Comparison of ENCODE assay signal across 16 cellular contexts in the genomic region with DNA sequence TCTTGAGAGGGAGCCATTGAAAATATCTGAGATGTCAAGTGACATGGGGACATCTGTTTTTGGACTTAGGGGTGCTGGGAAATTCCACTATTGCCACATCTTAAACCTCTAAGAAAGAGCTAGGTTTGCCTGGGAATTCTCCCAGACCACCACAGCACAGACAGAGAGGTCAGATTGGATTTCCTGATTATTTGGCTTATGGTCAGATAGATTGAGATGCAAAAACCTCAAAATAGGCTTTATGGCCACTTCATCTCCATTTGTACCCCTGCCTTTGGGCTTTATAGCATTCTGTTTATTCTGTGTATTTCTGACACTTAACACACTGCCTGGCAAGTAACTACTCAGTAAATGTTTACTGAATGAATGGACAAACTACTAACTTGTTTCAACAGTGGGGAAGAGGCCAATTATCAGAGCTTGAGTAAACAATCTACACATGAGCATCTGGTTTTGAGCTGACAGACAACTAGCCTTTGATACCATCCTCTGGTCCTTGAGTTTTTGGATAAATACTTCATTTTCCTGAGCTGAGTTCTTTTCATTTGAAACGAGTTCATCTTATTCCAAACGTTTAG.
A peak's percentile ranks its signal among the peaks of the same experiment; 100 is the strongest.
DNase-seq lines count a peak whose midpoint lies in the region; ATAC-seq, FAIRE-seq and TF ChIP-seq lines count a peak whose summit lies in the region.
"Had no signal": no experiment of that assay in that cellular context is flagged by ENCODE, and none has a peak within 500 bp of the region (broad histone marks: within the 10 kb centered on the region; RNA-seq: fewer than 3 reads in every experiment).

No MANE protein-coding gene starts in this region.

- TF ChIP-seq CTCF in PC-3 (conservative IDR thresholded peaks at IDR 0.05; ENCODE audit: low read depth, low read length) (no peak), HepG2 (CRISPR knock-in tag; IDR thresholded peaks at IDR 0.05) (no peak), upper lobe of right lung (IDR thresholded peaks at IDR 0.05) (no peak), spleen (IDR thresholded peaks at IDR 0.05 in 8 of 11, conservative IDR thresholded peaks at IDR 0.05 in 3 of 11) (no peak)

- H3K4me2 ChIP-seq in PC-3 (ENCODE audit: low read length) (peak overlapping the region; percentile 9), HepG2 (ENCODE audit: low read depth, low read length) (no peak overlapping the region)

- CTCF ChIA-PET in PC-3 (lab: Charles Lee), result interaction anchor here (0.6 kb wide), 2 partner anchors 49 to 151 kb away, joined by 3 to 7 read pairs; no protein-coding TSS in a partner anchor
- CTCF ChIA-PET in HepG2 (lab: Yijun Ruan, JAX; ENCODE audit: low intra/inter-chr PET ratio, low total read pairs), result no interaction called here

- H3F3A ChIP-seq in PC-3 (ENCODE audit: low read length, unreplicated experiment), result peaks cover 9% of the 10 kb centered on the region

- BruUV-seq in PC-3 (replicated peaks; lab: Mats Ljungman, UMichigan) (no TSS peak), HepG2 (replicated peaks; lab: Mats Ljungman, UMichigan) (no TSS peak)

- FAIRE-seq in HepG2 (lab: Jason Lieb, UNC), result no peak

- ATAC-seq in PC-3 (peak; percentile 52), HepG2 (peak; percentile 59; the same call in 2 of the 3 replicates), upper lobe of right lung (no peak), SK-N-SH treated with all-trans-retinoic acid at 6 μM for 48 hours (no peak)
- ATAC-seq: activated T-helper 17 cell treated with anti-CD3 and anti-CD28 coated beads, Interleukin-2, amount 50 U/mL, for 72 hours had no signal

- H4K20me1 ChIP-seq in PC-3 (ENCODE audit: low read length) (no peaks in the 10 kb centered on the region), HepG2 (ENCODE audit: insufficient read depth, low read length) (no peaks in the 10 kb centered on the region)

- TF ChIP-seq RAD21 in HepG2 (CRISPR knock-in tag; IDR thresholded peaks at IDR 0.05), result no peak

- peak; percentile 51 for DNase-seq in DMS79 treated with DMSO at 0.1 percent for 48 hours (lab: John Stamatoyannopoulos, UW)
- peak; percentile 92 for DNase-seq in NCI-H1436 treated with DMSO at 0.1 percent for 48 hours (lab: John Stamatoyannopoulos, UW)
- DNase-seq in PC-3, result peak; percentile 88
- peak; percentile 7 for DNase-seq in HepG2 (ENCODE audit: low spot score)
- DNase-seq in upper lobe of right lung, result no peak
- no peak for DNase-seq in spleen
- no peak for DNase-seq in HAP-1 (ENCODE audit: low spot score in 2 of 2)
- DNase-seq: activated CD4-positive, alpha-beta T cell treated with anti-CD3 and anti-CD28 coated beads, Interleukin-2, amount 50 U/mL, for 1 hour; dermis blood vessel endothelial cell; foreskin melanocyte; NCI-H226; stimulated activated CD8-positive, alpha-beta memory T cell treated with anti-CD3 and anti-CD28 coated beads, Interleukin-4, amount 100 ng/mL, for 48 hours; T-helper 2 cell had no signal

- H3K9me3 ChIP-seq in PC-3 (ENCODE audit: low read length), result no peaks in the 10 kb centered on the region
- H3K9me3 ChIP-seq in HepG2 (ENCODE audit: low read length), result no peaks in the 10 kb centered on the region
- no peaks in the 10 kb centered on the region for H3K9me3 ChIP-seq in upper lobe of right lung
- H3K9me3 ChIP-seq in spleen, result no peaks in the 10 kb centered on the region
- no peaks in the 10 kb centered on the region for H3K9me3 ChIP-seq in HAP-1
- H3K9me3 ChIP-seq: tibial nerve had no signal

- in situ Hi-C loops in HepG2 (cut with HindIII; ENCODE audit: extremely low pct_ligation_motif_present, low pct_unique_long_range_greater_than_20kb) (no loop called here), HAP-1 (cut with MboI; ENCODE audit: low sequenced_read_pairs) (no loop called here)

- H3K9ac ChIP-seq in PC-3 (ENCODE audit: low read length) (peak overlapping the region; percentile 16; the same call in 1 of the 2 replicates), HepG2 (ENCODE audit: insufficient read depth, low read depth, low read length) (no peak overlapping the region)

- intact Hi-C loops in PC-3 (cut with micrococcal nuclease), result loop anchor here (2.0 kb wide), 1 partner anchor 436 kb away; no protein-coding TSS in a partner anchor
- intact Hi-C loops in HepG2 (cut with micrococcal nuclease; ENCODE audit: unreplicated experiment), result no loop called here
- intact Hi-C loops in upper lobe of right lung (cut with DNase I), result no loop called here
- intact Hi-C loops in spleen (cut with DNase I; ENCODE audit: low total_unique reads), result no loop called here

- H3K4me1 ChIP-seq in PC-3 (ENCODE audit: insufficient read depth, low read length), result peaks cover 65% of the 10 kb centered on the region
- no peaks in the 10 kb centered on the region for H3K4me1 ChIP-seq in HepG2 (ENCODE audit: insufficient read depth, low read length)
- H3K4me1 ChIP-seq in upper lobe of right lung, result no peaks in the 10 kb centered on the region
- peaks cover 0 to 8% (median 2%) of the 10 kb centered on the region in 6 donors for H3K4me1 ChIP-seq in spleen
- no peaks in the 10 kb centered on the region for H3K4me1 ChIP-seq in HAP-1

- TF ChIP-seq POLR2A in HepG2 (IDR thresholded peaks at IDR 0.05; ENCODE audit: insufficient read depth in 1 of 2, low read depth in 2 of 2, low read length in 2 of 2) (no peak), spleen (IDR thresholded peaks at IDR 0.05) (no peak)

- 0% methylated on average over 2 of the region's 2 CpGs for WGBS in HepG2 (ENCODE audit: low lambda C conversion rate)
- WGBS in spleen, 5 donors, result 67 to 85% (median 82%) methylated on average over 2 of the region's 2 CpGs

- H3K27ac ChIP-seq in PC-3 (ENCODE audit: low read length), result peak overlapping the region; percentile 71
- H3K27ac ChIP-seq in HepG2 (ENCODE audit: extremely low read length, insufficient read depth, low read length), result no peak overlapping the region
- no peak overlapping the region for H3K27ac ChIP-seq in upper lobe of right lung
- no peak overlapping the region for H3K27ac ChIP-seq in spleen
- H3K27ac ChIP-seq: tibial nerve had no signal

- H3K79me2 ChIP-seq in PC-3 (ENCODE audit: low read length), result no peaks in the 10 kb centered on the region
- H3K79me2 ChIP-seq in HepG2 (ENCODE audit: insufficient read depth, low read length), result no peaks in the 10 kb centered on the region

- H2AFZ ChIP-seq in PC-3 (ENCODE audit: low read length), result no peak overlapping the region
- no peak overlapping the region for H2AFZ ChIP-seq in HepG2 (ENCODE audit: low read length)

- no peaks in the 10 kb centered on the region for H3K9me2 ChIP-seq in PC-3 (replicated peaks; ENCODE audit: low read length)

- H3K27me3 ChIP-seq in PC-3 (ENCODE audit: low read length) (no peaks in the 10 kb centered on the region), HepG2 (ENCODE audit: control insufficient read depth in 1 of 2, insufficient read depth in 2 of 2, low read length in 2 of 2) (no peaks in the 10 kb centered on the region), upper lobe of right lung (no peaks in the 10 kb centered on the region), spleen (replicated peaks in 1 of 7) (no peaks in the 10 kb centered on the region), HAP-1 (ENCODE audit: low read depth) (peaks cover 4% of the 10 kb centered on the region; the same call in 1 of the 2 replicates)
- H3K27me3 ChIP-seq: tibial nerve had no signal

- TF ChIP-seq EP300 in HepG2 (IDR thresholded peaks at IDR 0.05; ENCODE audit: low read depth in 2 of 2, low read length in 2 of 2) (no peak), HepG2 (CRISPR knock-in tag; IDR thresholded peaks at IDR 0.05; ENCODE audit: borderline replicate concordance) (no peak)

- H3K36me3 ChIP-seq in PC-3 (ENCODE audit: low read depth, low read length), result no peaks in the 10 kb centered on the region
- H3K36me3 ChIP-seq in HepG2 (replicated peaks in 1 of 2; ENCODE audit: control insufficient read depth in 1 of 2, insufficient read depth in 2 of 2, low read length in 2 of 2), result no peaks in the 10 kb centered on the region
- no peaks in the 10 kb centered on the region for H3K36me3 ChIP-seq in upper lobe of right lung
- H3K36me3 ChIP-seq in spleen, result no peaks in the 10 kb centered on the region
- no peaks in the 10 kb centered on the region for H3K36me3 ChIP-seq in HAP-1 (replicated peaks)
- H3K36me3 ChIP-seq: tibial nerve had no signal

- H3K4me3 ChIP-seq in PC-3 (ENCODE audit: low read length), result no peak overlapping the region
- H3K4me3 ChIP-seq in HepG2 (replicated peaks in 1 of 3; ENCODE audit: insufficient read depth in 1 of 3, low read depth in 2 of 3, low read length in 3 of 3), result no peak overlapping the region
- no peak overlapping the region for H3K4me3 ChIP-seq in upper lobe of right lung
- no peak overlapping the region for H3K4me3 ChIP-seq in spleen
- H3K4me3 ChIP-seq in HAP-1, result no peak overlapping the region
- H3K4me3 ChIP-seq: tibial nerve had no signal

- POLR2A ChIA-PET in PC-3 (lab: Charles Lee; ENCODE audit: unreplicated experiment), result interaction anchor here (0.7 kb wide), 1 partner anchor 439 kb away, joined by 4 read pairs; no protein-coding TSS in a partner anchor
- POLR2A ChIA-PET in HepG2 (lab: Yijun Ruan, JAX), result no interaction called here

TF ChIP-seq in HepG2, 621 proteins besides CTCF, POLR2A, EP300 and RAD21 (continues in another document):
- TF ChIP-seq ISX (CRISPR knock-in tag; conservative IDR thresholded peaks at IDR 0.05), result no peak

TF ChIP-seq in SK-N-SH treated with all-trans-retinoic acid at 6 μM for 48 hours, 23 proteins besides CTCF, POLR2A, EP300 and RAD21 (continues in another document):
- TF ChIP-seq ZNF8 (CRISPR knock-in tag; IDR thresholded peaks at IDR 0.05), result no peak
- TF ChIP-seq SNAI2 (CRISPR knock-in tag; IDR thresholded peaks at IDR 0.05), result no peak
- TF ChIP-seq, protein P1, sequence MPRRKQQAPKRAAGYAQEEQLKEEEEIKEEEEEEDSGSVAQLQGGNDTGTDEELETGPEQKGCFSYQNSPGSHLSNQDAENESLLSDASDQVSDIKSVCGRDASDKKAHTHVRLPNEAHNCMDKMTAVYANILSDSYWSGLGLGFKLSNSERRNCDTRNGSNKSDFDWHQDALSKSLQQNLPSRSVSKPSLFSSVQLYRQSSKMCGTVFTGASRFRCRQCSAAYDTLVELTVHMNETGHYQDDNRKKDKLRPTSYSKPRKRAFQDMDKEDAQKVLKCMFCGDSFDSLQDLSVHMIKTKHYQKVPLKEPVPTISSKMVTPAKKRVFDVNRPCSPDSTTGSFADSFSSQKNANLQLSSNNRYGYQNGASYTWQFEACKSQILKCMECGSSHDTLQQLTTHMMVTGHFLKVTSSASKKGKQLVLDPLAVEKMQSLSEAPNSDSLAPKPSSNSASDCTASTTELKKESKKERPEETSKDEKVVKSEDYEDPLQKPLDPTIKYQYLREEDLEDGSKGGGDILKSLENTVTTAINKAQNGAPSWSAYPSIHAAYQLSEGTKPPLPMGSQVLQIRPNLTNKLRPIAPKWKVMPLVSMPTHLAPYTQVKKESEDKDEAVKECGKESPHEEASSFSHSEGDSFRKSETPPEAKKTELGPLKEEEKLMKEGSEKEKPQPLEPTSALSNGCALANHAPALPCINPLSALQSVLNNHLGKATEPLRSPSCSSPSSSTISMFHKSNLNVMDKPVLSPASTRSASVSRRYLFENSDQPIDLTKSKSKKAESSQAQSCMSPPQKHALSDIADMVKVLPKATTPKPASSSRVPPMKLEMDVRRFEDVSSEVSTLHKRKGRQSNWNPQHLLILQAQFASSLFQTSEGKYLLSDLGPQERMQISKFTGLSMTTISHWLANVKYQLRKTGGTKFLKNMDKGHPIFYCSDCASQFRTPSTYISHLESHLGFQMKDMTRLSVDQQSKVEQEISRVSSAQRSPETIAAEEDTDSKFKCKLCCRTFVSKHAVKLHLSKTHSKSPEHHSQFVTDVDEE (CRISPR knock-in tag; IDR thresholded peaks at IDR 0.05), result no peak
- no peak for TF ChIP-seq ZFP3 (CRISPR knock-in tag; IDR thresholded peaks at IDR 0.05)
- TF ChIP-seq ESRRG (CRISPR knock-in tag; IDR thresholded peaks at IDR 0.05), result no peak

Comparison
In these comparisons a context has a peak if more than half of its experiments do, and no peak if none do; other contexts are left out.
1. DNase-seq: peak in DMS79 treated with DMSO at 0.1 percent for 48 hours (single experiment), NCI-H1436 treated with DMSO at 0.1 percent for 48 hours (single experiment), PC-3 (single experiment) and HepG2 (single experiment); none in upper lobe of right lung (single experiment), spleen (single experiment) and HAP-1 (0 of 2).
2. ATAC-seq: peak in PC-3 (single experiment) and HepG2 (single experiment); none in upper lobe of right lung (single experiment) and SK-N-SH treated with all-trans-retinoic acid at 6 μM for 48 hours (single experiment).